In genomic region chr19:44614313-44614712, GRCh38 we compare ENCODE assay signal across 22 cellular contexts. TPM values are rescaled to one million over a fixed set of nuclear protein-coding genes. Genes with fewer than 3 reads are reported as not detected.
DNase-seq lines count a peak whose midpoint lies in the region; ATAC-seq, FAIRE-seq and TF ChIP-seq lines count a peak whose summit lies in the region.
"Had no signal": no experiment of that assay in that cellular context is flagged by ENCODE, and none has a peak within 500 bp of the region (broad histone marks: within the 10 kb centered on the region; RNA-seq: fewer than 3 reads in every experiment).

No MANE protein-coding gene starts in this region.

- no peak overlapping the region for H2BK5ac ChIP-seq in trophoblast cell (ENCODE audit: low read depth, low read length, poor library complexity)

- DNase-seq in Peyer's patch (no peak), HepG2 (ENCODE audit: low spot score) (no peak), trophoblast cell (peak; percentile 52 to 81), NCI-H345 treated with DMSO at 0.1 percent for 48 hours (lab: John Stamatoyannopoulos, UW; ENCODE audit: unreplicated experiment) (no peak), COLO829 (ENCODE audit: low spot score) (no peak), Calu3 (no peak)
- DNase-seq: ACHN; BE2C; C1 segment of cervical spinal cord; CD4-positive, CD25-positive, alpha-beta regulatory T cell; CD8-positive, alpha-beta memory T cell; DMS79 treated with DMSO at 0.1 percent for 48 hours; GF-D8; GOT3; H7; HFFc6; KBM-7 had no signal

- FAIRE-seq in HepG2 (lab: Jason Lieb, UNC): no peak
- FAIRE-seq: A204.1 had no signal

- ATAC-seq in HepG2: no peak
- ATAC-seq in HG02885 (IDR thresholded peaks at IDR 0.05; ENCODE audit: poor library complexity, unreplicated experiment): no peak
- ATAC-seq: HCT116 had no signal

- no peak overlapping the region for H4K12ac ChIP-seq in trophoblast cell (ENCODE audit: low read depth, low read length)

- H3K4me3 ChIP-seq in Peyer's patch (peak overlapping the region in 2 of 4 donors; percentile 53 to 55), HepG2 (replicated peaks in 1 of 3; ENCODE audit: insufficient read depth in 1 of 3, low read depth in 2 of 3, low read length in 3 of 3) (peak overlapping the region; percentile 59 to 79 (median 61); a peak in 5 of 6 replicates), trophoblast cell (ENCODE audit: low read depth, low read length) (no peak overlapping the region)

- TF ChIP-seq RAD21 in HepG2 (CRISPR knock-in tag; IDR thresholded peaks at IDR 0.05): no peak

- no peak overlapping the region for H2AK5ac ChIP-seq in trophoblast cell (ENCODE audit: low read length)

- H3K9me3 ChIP-seq in Peyer's patch: no peaks in the 10 kb centered on the region
- H3K9me3 ChIP-seq in HepG2 (ENCODE audit: low read length): no peaks in the 10 kb centered on the region
- H3K9me3 ChIP-seq in trophoblast cell (ENCODE audit: insufficient read depth, low read depth, low read length): peaks cover 1% of the 10 kb centered on the region
- H3K9me3 ChIP-seq: BE2C had no signal

- H3K4me2 ChIP-seq in HepG2 (ENCODE audit: low read depth, low read length) (peak overlapping the region; percentile 95), trophoblast cell (ENCODE audit: low read length) (no peak overlapping the region)

- no peaks in the 10 kb centered on the region for H3K79me1 ChIP-seq in trophoblast cell (ENCODE audit: low read length)

- no peak overlapping the region for H3K4ac ChIP-seq in trophoblast cell (ENCODE audit: low read depth, low read length)

- TF ChIP-seq CTCF in Peyer's patch (IDR thresholded peaks at IDR 0.05): no peak
- TF ChIP-seq CTCF in HepG2 (CRISPR knock-in tag; IDR thresholded peaks at IDR 0.05): no peak
- no peak for TF ChIP-seq CTCF in Calu3 (IDR thresholded peaks at IDR 0.05; ENCODE audit: unreplicated experiment)

- H3K9me3 Mint-ChIP-seq in Calu3 (ENCODE audit: low read depth, unreplicated experiment): no peaks in the 10 kb centered on the region
- H3K9me3 Mint-ChIP-seq: HFFc6 had no signal

- no peak overlapping the region for H3K27ac Mint-ChIP-seq in Calu3 (ENCODE audit: unreplicated experiment)
- H3K27ac Mint-ChIP-seq: CD4-positive, CD25-positive, alpha-beta regulatory T cell; CD8-positive, alpha-beta memory T cell; HFFc6 had no signal

- H3K23ac ChIP-seq in trophoblast cell (ENCODE audit: low read length): no peak overlapping the region

- H3K36me3 Mint-ChIP-seq in Calu3 (ENCODE audit: insufficient read depth, unreplicated experiment): peaks cover 4% of the 10 kb centered on the region
- H3K36me3 Mint-ChIP-seq: CD4-positive, CD25-positive, alpha-beta regulatory T cell; CD8-positive, alpha-beta memory T cell; IgD-negative memory B cell had no signal

- no peak overlapping the region for H4K8ac ChIP-seq in trophoblast cell (ENCODE audit: low read depth, low read length)

- H2BK120ac ChIP-seq in trophoblast cell (ENCODE audit: insufficient read depth, low read length, poor library complexity): no peak overlapping the region

- intact Hi-C loops in HepG2 (cut with micrococcal nuclease; ENCODE audit: unreplicated experiment) (loop anchor here (5.0 kb wide), 1 partner anchor 37 kb away; no protein-coding TSS in a partner anchor), Calu3 (cut with micrococcal nuclease; ENCODE audit: unreplicated experiment) (no loop called here)

- H3K4me1 ChIP-seq in Peyer's patch (peaks cover 0 to 18% (median 3%) of the 10 kb centered on the region in 4 donors), HepG2 (ENCODE audit: insufficient read depth, low read length) (peaks cover 81% of the 10 kb centered on the region), trophoblast cell (ENCODE audit: control insufficient read depth in 1 of 2, insufficient read depth in 2 of 2, low read length in 2 of 2) (no peaks in the 10 kb centered on the region)
- H3K4me1 ChIP-seq: BE2C had no signal

- H3K14ac ChIP-seq in trophoblast cell (ENCODE audit: low read length): no peak overlapping the region

- 89% methylated on average over 10 of the region's 10 CpGs for WGBS in HepG2 (ENCODE audit: low lambda C conversion rate)
- no CpG with 5 or more reads among the region's 10 CpGs for WGBS in trophoblast cell (ENCODE audit: extremely low coverage, insufficient coverage, insufficient read length)

- no peak overlapping the region for H3K4me3 Mint-ChIP-seq in Calu3 (ENCODE audit: low read depth, unreplicated experiment)
- H3K4me3 Mint-ChIP-seq: CD4-positive, CD25-positive, alpha-beta regulatory T cell; CD8-positive, alpha-beta memory T cell; HFFc6; IgD-negative memory B cell had no signal

- TF ChIP-seq EP300 in HepG2 (IDR thresholded peaks at IDR 0.05; ENCODE audit: low read depth in 2 of 2, low read length in 2 of 2) (no peak), HepG2 (CRISPR knock-in tag; IDR thresholded peaks at IDR 0.05; ENCODE audit: borderline replicate concordance) (no peak)

- H4K20me1 ChIP-seq in HepG2 (ENCODE audit: insufficient read depth, low read length): no peaks in the 10 kb centered on the region

- in situ Hi-C loops in HepG2 (cut with HindIII; ENCODE audit: extremely low pct_ligation_motif_present, low pct_unique_long_range_greater_than_20kb): loop anchor here (5.0 kb wide), 1 partner anchor 43 kb away; no protein-coding TSS in a partner anchor

- H3K4me1 Mint-ChIP-seq in Calu3 (ENCODE audit: low read depth, unreplicated experiment): peaks cover 20% of the 10 kb centered on the region
- H3K4me1 Mint-ChIP-seq: CD4-positive, CD25-positive, alpha-beta regulatory T cell; CD8-positive, alpha-beta memory T cell had no signal

- no peak overlapping the region for H3K18ac ChIP-seq in trophoblast cell (ENCODE audit: low read length)

- POLR2A ChIA-PET in HepG2 (lab: Yijun Ruan, JAX): interaction anchor here (0.7 to 6.0 kb wide), 13 partner anchors 11 to 43 kb away, joined by 3 to 87 read pairs (median 17); partner anchors contain the start of gene PVR

- peak overlapping the region in 3 of 4 donors; percentile 72 to 90 (median 75) for H3K27ac ChIP-seq in Peyer's patch
- peak overlapping the region; percentile 92 for H3K27ac ChIP-seq in HepG2 (ENCODE audit: extremely low read length, insufficient read depth, low read length)
- no peak overlapping the region for H3K27ac ChIP-seq in trophoblast cell (ENCODE audit: low read depth, low read length)

- H3K27me3 ChIP-seq in Peyer's patch (no peaks in the 10 kb centered on the region), HepG2 (ENCODE audit: control insufficient read depth in 1 of 2, insufficient read depth in 2 of 2, low read length in 2 of 2) (no peaks in the 10 kb centered on the region; a peak in 1 of 5 replicates), trophoblast cell (ENCODE audit: insufficient read depth, low read length) (no peaks in the 10 kb centered on the region)
- H3K27me3 ChIP-seq: BE2C had no signal

- peaks cover 9% of the 10 kb centered on the region for H3K79me2 ChIP-seq in HepG2 (ENCODE audit: insufficient read depth, low read length)
- no peaks in the 10 kb centered on the region for H3K79me2 ChIP-seq in trophoblast cell (ENCODE audit: control insufficient read depth, insufficient read depth, low read length, poor library complexity)

- peak overlapping the region; percentile 85 for H3K9ac ChIP-seq in HepG2 (ENCODE audit: insufficient read depth, low read depth, low read length)
- no peak overlapping the region for H3K9ac ChIP-seq in trophoblast cell (ENCODE audit: low read length)

- BruUV-seq in HepG2 (replicated peaks; lab: Mats Ljungman, UMichigan) (no TSS peak), Calu3 (replicated peaks; lab: Mats Ljungman, UMichigan) (no TSS peak)

- no peaks in the 10 kb centered on the region for H3K36me3 ChIP-seq in Peyer's patch
- H3K36me3 ChIP-seq in HepG2 (replicated peaks in 1 of 2; ENCODE audit: control insufficient read depth in 1 of 2, insufficient read depth in 2 of 2, low read length in 2 of 2): peaks cover 2 to 4% of the 10 kb centered on the region in 2 experiments; a peak in 3 of 5 replicates
- no peaks in the 10 kb centered on the region for H3K36me3 ChIP-seq in trophoblast cell (ENCODE audit: control insufficient read depth in 1 of 2, insufficient read depth in 2 of 2, low read length in 2 of 2)
- H3K36me3 ChIP-seq: BE2C had no signal

- CTCF ChIA-PET in HepG2 (lab: Yijun Ruan, JAX; ENCODE audit: low intra/inter-chr PET ratio, low total read pairs): no interaction called here
- CTCF ChIA-PET in Calu3 (lab: Charles Lee): no interaction called here

- no peaks in the 10 kb centered on the region for H3K27me3 Mint-ChIP-seq in Calu3 (ENCODE audit: unreplicated experiment)
- H3K27me3 Mint-ChIP-seq: CD4-positive, CD25-positive, alpha-beta regulatory T cell had no signal

- H2BK12ac ChIP-seq in trophoblast cell (ENCODE audit: low read length): no peak overlapping the region

- no peak for TF ChIP-seq POLR2A in Peyer's patch (IDR thresholded peaks at IDR 0.05)
- TF ChIP-seq POLR2A in HepG2 (IDR thresholded peaks at IDR 0.05; ENCODE audit: insufficient read depth in 1 of 2, low read depth in 2 of 2, low read length in 2 of 2): 0 out of 4 replicates have a peak, but pooled peaks of 1 of the 2 experiments have one; percentile 22

- H2AFZ ChIP-seq in HepG2 (ENCODE audit: low read length): no peak overlapping the region
- H2AFZ ChIP-seq in trophoblast cell (ENCODE audit: insufficient read depth, low read length, poor library complexity): no peak overlapping the region

- H4K91ac ChIP-seq in trophoblast cell (ENCODE audit: low read depth, low read length): no peak overlapping the region

RNA-seq across cellular contexts. Expression of gene IGSF23, which starts 0.9 kb away (rescaled TPM):
- total RNA-seq in Peyer's patch: 10 to 100 TPM in 2 of 4 donors, 1 to 10 TPM in 1, not detected in 1; 7.5 to 20.7 (median 11.0) TPM
- 2.3 and 3.4 TPM in 2 replicates for total RNA-seq in HepG2 (2016; rRNA removed; fragmentation: Illumina TruSeq; extraction: Trizol)
- 2.7 and 3.5 TPM in 2 replicates for total RNA-seq in HepG2 (2016; cell fraction: cytosol; rRNA removed; fragmentation: Illumina TruSeq; extraction: Trizol; ENCODE audit: low read depth)
- total RNA-seq in HepG2 (2016; cell fraction: insoluble cytoplasmic fraction; rRNA removed; fragmentation: Illumina TruSeq; extraction: Trizol): 2.3 and 3.6 TPM in 2 replicates
- total RNA-seq in HepG2 (2016; cell fraction: membrane; rRNA removed; fragmentation: Illumina TruSeq; extraction: Trizol): 3.3 and 4.5 TPM in 2 replicates
- 2.9 and 3.3 TPM in 2 replicates for total RNA-seq in HepG2 (2016; cell fraction: nucleus; rRNA removed; fragmentation: Illumina TruSeq; extraction: Trizol)
- 8.8 and 13.2 TPM in 2 replicates for polyA plus RNA-seq in HepG2 (2011; rRNA removed)
- polyA plus RNA-seq in HepG2 (2011; cell fraction: cytosol; rRNA removed): 4.8 and 4.9 TPM in 2 replicates
- polyA plus RNA-seq in HepG2 (2011; cell fraction: nucleus; rRNA removed): 2.1 and 7.8 TPM in 2 replicates
- 6.8 and 14.5 TPM in 2 replicates for polyA plus RNA-seq in HepG2 (2012)
- 2.5 and 3.3 TPM in 2 replicates for polyA plus RNA-seq in HepG2 (2016; cell fraction: cytosol; fragmentation: Illumina TruSeq; extraction: Trizol; ENCODE audit: low read depth)
- polyA plus RNA-seq in HepG2 (2016; cell fraction: insoluble cytoplasmic fraction; fragmentation: Illumina TruSeq; extraction: Trizol; ENCODE audit: low read depth): 1.6 and 3.8 TPM in 2 replicates
- polyA plus RNA-seq in HepG2 (2016; cell fraction: membrane; fragmentation: Illumina TruSeq; extraction: Trizol; ENCODE audit: low read depth): 3.3 and 3.9 TPM in 2 replicates
- 2.7 and 4.2 TPM in 2 replicates for polyA plus RNA-seq in HepG2 (2016; cell fraction: nucleus; fragmentation: Illumina TruSeq; extraction: Trizol; ENCODE audit: insufficient read depth, low read depth)
- polyA minus RNA-seq in HepG2 (2011; rRNA and poly(A)+ RNA removed; ENCODE audit: low replicate concordance): 23.1 TPM in 1 of 2 replicates, not detected in the other
- 0.99 and 1.8 TPM in 2 replicates for polyA minus RNA-seq in HepG2 (2011; cell fraction: cytosol; rRNA and poly(A)+ RNA removed)
- polyA minus RNA-seq in HepG2 (2011; cell fraction: nucleus; rRNA and poly(A)+ RNA removed): 3.9 and 9.3 TPM in 2 replicates
- polyA plus RNA-seq in trophoblast cell (2013): 0.08 and 0.12 TPM in 2 replicates
- not detected in 2 replicates for total RNA-seq in Calu3 (2022)
- total RNA-seq: CD4-positive, CD25-positive, alpha-beta regulatory T cell; CD8-positive, alpha-beta memory T cell; H7; HFFc6; HT1080 had no signal
- polyA plus RNA-seq: CD4-positive, CD25-positive, alpha-beta regulatory T cell; CD8-positive, alpha-beta memory T cell; IgD-negative memory B cell had no signal

RNA-seq across cellular contexts. Expression of gene PVR, which starts 29.4 kb away (rescaled TPM):
- total RNA-seq in Peyer's patch: 10 to 100 TPM; 21.7 to 49.3 (median 40.0) TPM
- total RNA-seq in HepG2 (2016; rRNA removed; fragmentation: Illumina TruSeq; extraction: Trizol): 18.4 and 43.4 TPM in 2 replicates
- total RNA-seq in HepG2 (2016; cell fraction: cytosol; rRNA removed; fragmentation: Illumina TruSeq; extraction: Trizol; ENCODE audit: low read depth): 5.4 and 5.5 TPM in 2 replicates
- 16.1 and 39.6 TPM in 2 replicates for total RNA-seq in HepG2 (2016; cell fraction: insoluble cytoplasmic fraction; rRNA removed; fragmentation: Illumina TruSeq; extraction: Trizol)
- 18.0 and 18.1 TPM in 2 replicates for total RNA-seq in HepG2 (2016; cell fraction: membrane; rRNA removed; fragmentation: Illumina TruSeq; extraction: Trizol)
- total RNA-seq in HepG2 (2016; cell fraction: nucleus; rRNA removed; fragmentation: Illumina TruSeq; extraction: Trizol): 37.4 and 45.5 TPM in 2 replicates
- 46.6 and 59.5 TPM in 2 replicates for polyA plus RNA-seq in HepG2 (2011; rRNA removed)
- polyA plus RNA-seq in HepG2 (2011; cell fraction: cytosol; rRNA removed): 53.0 and 55.6 TPM in 2 replicates
- polyA plus RNA-seq in HepG2 (2011; cell fraction: nucleus; rRNA removed): 60.5 and 72.7 TPM in 2 replicates
- 26.0 and 35.8 TPM in 2 replicates for polyA plus RNA-seq in HepG2 (2012)
- polyA plus RNA-seq in HepG2 (2016; cell fraction: cytosol; fragmentation: Illumina TruSeq; extraction: Trizol; ENCODE audit: low read depth): 4.1 and 4.5 TPM in 2 replicates
- 14.1 and 16.5 TPM in 2 replicates for polyA plus RNA-seq in HepG2 (2016; cell fraction: insoluble cytoplasmic fraction; fragmentation: Illumina TruSeq; extraction: Trizol; ENCODE audit: low read depth)
- 9.4 and 9.9 TPM in 2 replicates for polyA plus RNA-seq in HepG2 (2016; cell fraction: membrane; fragmentation: Illumina TruSeq; extraction: Trizol; ENCODE audit: low read depth)
- polyA plus RNA-seq in HepG2 (2016; cell fraction: nucleus; fragmentation: Illumina TruSeq; extraction: Trizol; ENCODE audit: insufficient read depth, low read depth): 59.3 and 60.4 TPM in 2 replicates
- polyA minus RNA-seq in HepG2 (2011; rRNA and poly(A)+ RNA removed; ENCODE audit: low replicate concordance): 69.1 and 105 TPM in 2 replicates
- 34.7 and 43.2 TPM in 2 replicates for polyA minus RNA-seq in HepG2 (2011; cell fraction: cytosol; rRNA and poly(A)+ RNA removed)
- polyA minus RNA-seq in HepG2 (2011; cell fraction: nucleus; rRNA and poly(A)+ RNA removed): 56.0 and 67.4 TPM in 2 replicates
- polyA plus RNA-seq in trophoblast cell (2013): 20.8 and 23.7 TPM in 2 replicates
- 176 and 215 TPM in 2 replicates for total RNA-seq in Calu3 (2022)
- polyA plus RNA-seq: IgD-negative memory B cell had no signal

RNA-seq across cellular contexts. Expression of gene CEACAM19, which starts 57.0 kb away (rescaled TPM):
- 10 to 100 TPM in 3 of 4 donors, 1 to 10 TPM in 1; 4.4 to 16.9 (median 13.3) TPM for total RNA-seq in Peyer's patch
- 0.66 and 1.3 TPM in 2 replicates for total RNA-seq in HepG2 (2016; rRNA removed; fragmentation: Illumina TruSeq; extraction: Trizol)
- total RNA-seq in HepG2 (2016; cell fraction: cytosol; rRNA removed; fragmentation: Illumina TruSeq; extraction: Trizol; ENCODE audit: low read depth): 0.18 and 0.30 TPM in 2 replicates
- 0.22 and 1.3 TPM in 2 replicates for total RNA-seq in HepG2 (2016; cell fraction: insoluble cytoplasmic fraction; rRNA removed; fragmentation: Illumina TruSeq; extraction: Trizol)
- 0.38 and 0.65 TPM in 2 replicates for total RNA-seq in HepG2 (2016; cell fraction: membrane; rRNA removed; fragmentation: Illumina TruSeq; extraction: Trizol)
- total RNA-seq in HepG2 (2016; cell fraction: nucleus; rRNA removed; fragmentation: Illumina TruSeq; extraction: Trizol): 2.7 and 2.8 TPM in 2 replicates
- 4.0 and 6.3 TPM in 2 replicates for polyA plus RNA-seq in HepG2 (2011; rRNA removed)
- polyA plus RNA-seq in HepG2 (2011; cell fraction: cytosol; rRNA removed): 1.3 and 1.5 TPM in 2 replicates
- polyA plus RNA-seq in HepG2 (2011; cell fraction: nucleus; rRNA removed): 16.3 and 18.1 TPM in 2 replicates
- 4.6 and 6.9 TPM in 2 replicates for polyA plus RNA-seq in HepG2 (2012)
- 0.32 and 0.38 TPM in 2 replicates for polyA plus RNA-seq in HepG2 (2016; cell fraction: cytosol; fragmentation: Illumina TruSeq; extraction: Trizol; ENCODE audit: low read depth)
- polyA plus RNA-seq in HepG2 (2016; cell fraction: insoluble cytoplasmic fraction; fragmentation: Illumina TruSeq; extraction: Trizol; ENCODE audit: low read depth): 0.47 and 0.99 TPM in 2 replicates
- 0.88 and 0.98 TPM in 2 replicates for polyA plus RNA-seq in HepG2 (2016; cell fraction: membrane; fragmentation: Illumina TruSeq; extraction: Trizol; ENCODE audit: low read depth)
- polyA plus RNA-seq in HepG2 (2016; cell fraction: nucleus; fragmentation: Illumina TruSeq; extraction: Trizol; ENCODE audit: insufficient read depth, low read depth): 11.9 and 13.8 TPM in 2 replicates
- polyA minus RNA-seq in HepG2 (2011; rRNA and poly(A)+ RNA removed; ENCODE audit: low replicate concordance): 6.6 and 9.0 TPM in 2 replicates
- polyA minus RNA-seq in HepG2 (2011; cell fraction: cytosol; rRNA and poly(A)+ RNA removed): 0.59 and 0.88 TPM in 2 replicates
- polyA minus RNA-seq in HepG2 (2011; cell fraction: nucleus; rRNA and poly(A)+ RNA removed): 11.7 and 11.8 TPM in 2 replicates
- 1.6 and 1.7 TPM in 2 replicates for polyA plus RNA-seq in trophoblast cell (2013)
- total RNA-seq in Calu3 (2022): 66.2 and 67.8 TPM in 2 replicates
- total RNA-seq: CD4-positive, CD25-positive, alpha-beta regulatory T cell had no signal
- polyA plus RNA-seq: CD4-positive, CD25-positive, alpha-beta regulatory T cell; CD8-positive, alpha-beta memory T cell; IgD-negative memory B cell had no signal

Comparison
In these comparisons a context has a peak if more than half of its experiments do, and no peak if none do; other contexts are left out.
1. DNase-seq: peak in trophoblast cell (2 of 2); none in Peyer's patch (0 of 3), HepG2 (single experiment), NCI-H345 treated with DMSO at 0.1 percent for 48 hours (single experiment), COLO829 (single experiment) and Calu3 (single experiment).